In the genomic region with DNA sequence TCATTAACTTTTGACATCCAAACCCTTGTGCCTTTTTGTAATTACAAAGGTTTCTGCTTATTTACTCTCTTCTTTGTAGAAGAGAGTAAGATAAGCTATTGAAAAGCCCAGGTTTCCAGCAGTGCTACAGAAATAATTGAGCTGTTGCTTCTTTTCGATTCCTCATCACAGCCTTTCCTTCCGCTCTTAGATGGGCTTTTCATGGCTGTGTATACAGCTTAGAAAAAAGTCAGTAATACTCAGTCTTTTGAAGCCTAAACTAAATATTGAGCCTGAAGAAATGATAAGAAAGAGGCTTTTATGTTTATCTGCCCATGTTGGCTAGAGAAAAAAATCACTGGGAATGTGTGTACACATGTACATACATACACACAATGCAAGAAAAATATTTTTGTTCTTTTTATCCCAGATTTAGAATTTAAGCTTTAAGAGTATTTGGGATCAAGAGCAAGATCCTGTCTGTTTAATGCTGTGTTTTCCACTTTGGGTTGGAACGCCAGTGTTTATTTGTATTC, we compare ENCODE assay signal across 1 cellular context.
TF ChIP-seq lines count a peak whose summit lies in the region.

No MANE protein-coding gene starts in this region.

TF ChIP-seq in HepG2, 621 proteins besides CTCF, POLR2A, EP300 and RAD21 (continued from another document and continues in another):
- TF ChIP-seq ATAD3A (CRISPR knock-in tag; IDR thresholded peaks at IDR 0.05), result no peak
- TF ChIP-seq KDM5A (IDR thresholded peaks at IDR 0.05; ENCODE audit: borderline replicate concordance, low read length), result no peak
- no peak for TF ChIP-seq MAFG (CRISPR knock-in tag; IDR thresholded peaks at IDR 0.05)
- no peak for TF ChIP-seq ZNF256 (CRISPR knock-in tag; conservative IDR thresholded peaks at IDR 0.05)
- TF ChIP-seq HNRNPH1 (optimal IDR thresholded peaks at IDR 0.05; ENCODE audit: low read depth, low read length), result no peak
- peak; percentile 61; the same call in 1 of the 2 replicates for TF ChIP-seq NKX3-1 (CRISPR knock-in tag; IDR thresholded peaks at IDR 0.05)
- TF ChIP-seq, protein P1, sequence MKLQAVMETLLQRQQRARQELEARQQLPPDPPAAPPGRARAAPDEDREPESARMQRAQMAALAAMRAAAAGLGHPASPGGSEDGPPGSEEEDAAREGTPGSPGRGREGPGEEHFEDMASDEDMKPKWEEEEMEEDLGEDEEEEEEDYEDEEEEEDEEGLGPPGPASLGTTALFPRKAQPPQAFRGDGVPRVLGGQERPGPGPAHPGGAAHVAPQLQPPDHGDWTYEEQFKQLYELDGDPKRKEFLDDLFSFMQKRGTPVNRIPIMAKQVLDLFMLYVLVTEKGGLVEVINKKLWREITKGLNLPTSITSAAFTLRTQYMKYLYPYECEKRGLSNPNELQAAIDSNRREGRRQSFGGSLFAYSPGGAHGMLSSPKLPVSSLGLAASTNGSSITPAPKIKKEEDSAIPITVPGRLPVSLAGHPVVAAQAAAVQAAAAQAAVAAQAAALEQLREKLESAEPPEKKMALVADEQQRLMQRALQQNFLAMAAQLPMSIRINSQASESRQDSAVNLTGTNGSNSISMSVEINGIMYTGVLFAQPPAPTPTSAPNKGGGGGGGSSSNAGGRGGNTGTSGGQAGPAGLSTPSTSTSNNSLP (IDR thresholded peaks at IDR 0.05; ENCODE audit: low read depth, low read length), result peak; percentile 61; the same call in 1 of the 2 replicates
- no peak for TF ChIP-seq XBP1 (CRISPR knock-in tag; IDR thresholded peaks at IDR 0.05)
- no peak for TF ChIP-seq ZEB1 (IDR thresholded peaks at IDR 0.05; ENCODE audit: insufficient replicate concordance, low read depth)
- peak; percentile 39 for TF ChIP-seq HNF4G (IDR thresholded peaks at IDR 0.05; ENCODE audit: borderline replicate concordance, low read depth, low read length)
- 0 out of 2 replicates have a peak, but pooled peaks have one; percentile 52 for TF ChIP-seq HNF4G (CRISPR knock-in tag; IDR thresholded peaks at IDR 0.05; ENCODE audit: borderline replicate concordance, low read depth)
- no peak for TF ChIP-seq GTF2F1 (IDR thresholded peaks at IDR 0.05; ENCODE audit: low read length)
- no peak for TF ChIP-seq ZNF124 (CRISPR knock-in tag; IDR thresholded peaks at IDR 0.05)
- peak; percentile 39; the same call in 1 of the 2 replicates for TF ChIP-seq GATAD1 (CRISPR knock-in tag; IDR thresholded peaks at IDR 0.05)
- peak; percentile 88 for TF ChIP-seq SMYD3 (CRISPR knock-in tag; IDR thresholded peaks at IDR 0.05)
- TF ChIP-seq FOXJ3 (CRISPR knock-in tag; IDR thresholded peaks at IDR 0.05; ENCODE audit: borderline replicate concordance), result peak; percentile 98
- TF ChIP-seq CREB1 (IDR thresholded peaks at IDR 0.05), result no peak
- TF ChIP-seq CREB1 (CRISPR knock-in tag; IDR thresholded peaks at IDR 0.05), result peak; percentile 71; the same call in 1 of the 2 replicates
- 0 out of 2 replicates have a peak, but pooled peaks have one; percentile 41 for TF ChIP-seq ZNF337 (CRISPR knock-in tag; IDR thresholded peaks at IDR 0.05; ENCODE audit: borderline replicate concordance, low read depth)
- TF ChIP-seq ZNF468 (CRISPR knock-in tag; IDR thresholded peaks at IDR 0.05), result no peak
- peak; percentile 80; the same call in 1 of the 2 replicates for TF ChIP-seq SIX4 (CRISPR knock-in tag; IDR thresholded peaks at IDR 0.05)
- no peak for TF ChIP-seq ZNF619 (CRISPR knock-in tag; IDR thresholded peaks at IDR 0.05)
- no peak for TF ChIP-seq AGO1 (IDR thresholded peaks at IDR 0.05; ENCODE audit: low read depth, low read length, poor library complexity, severe bottlenecking)
- TF ChIP-seq ZNF724P (CRISPR knock-in tag; IDR thresholded peaks at IDR 0.05; ENCODE audit: borderline replicate concordance), result no peak
- TF ChIP-seq, protein P2, sequence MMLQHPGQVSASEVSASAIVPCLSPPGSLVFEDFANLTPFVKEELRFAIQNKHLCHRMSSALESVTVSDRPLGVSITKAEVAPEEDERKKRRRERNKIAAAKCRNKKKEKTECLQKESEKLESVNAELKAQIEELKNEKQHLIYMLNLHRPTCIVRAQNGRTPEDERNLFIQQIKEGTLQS (CRISPR knock-in tag; IDR thresholded peaks at IDR 0.05), result 0 out of 2 replicates have a peak, but pooled peaks have one; percentile 28
- peak; percentile 51; the same call in 1 of the 2 replicates for TF ChIP-seq POGZ (CRISPR knock-in tag; IDR thresholded peaks at IDR 0.05)
- TF ChIP-seq ZNF296 (CRISPR knock-in tag; conservative IDR thresholded peaks at IDR 0.05), result no peak
- peak; percentile 42; the same call in 1 of the 2 replicates for TF ChIP-seq ZNF205 (CRISPR knock-in tag; IDR thresholded peaks at IDR 0.05)
- peak; percentile 99 for TF ChIP-seq NFIC (IDR thresholded peaks at IDR 0.05; ENCODE audit: low read length)
- no peak for TF ChIP-seq MAFF (IDR thresholded peaks at IDR 0.05; ENCODE audit: low read depth, low read length)
- TF ChIP-seq SP1 (IDR thresholded peaks at IDR 0.05), result no peak
- no peak for TF ChIP-seq SP1 (CRISPR knock-in tag; IDR thresholded peaks at IDR 0.05)
- TF ChIP-seq NR3C1 (CRISPR knock-in tag; IDR thresholded peaks at IDR 0.05), result no peak
- TF ChIP-seq, protein P3, sequence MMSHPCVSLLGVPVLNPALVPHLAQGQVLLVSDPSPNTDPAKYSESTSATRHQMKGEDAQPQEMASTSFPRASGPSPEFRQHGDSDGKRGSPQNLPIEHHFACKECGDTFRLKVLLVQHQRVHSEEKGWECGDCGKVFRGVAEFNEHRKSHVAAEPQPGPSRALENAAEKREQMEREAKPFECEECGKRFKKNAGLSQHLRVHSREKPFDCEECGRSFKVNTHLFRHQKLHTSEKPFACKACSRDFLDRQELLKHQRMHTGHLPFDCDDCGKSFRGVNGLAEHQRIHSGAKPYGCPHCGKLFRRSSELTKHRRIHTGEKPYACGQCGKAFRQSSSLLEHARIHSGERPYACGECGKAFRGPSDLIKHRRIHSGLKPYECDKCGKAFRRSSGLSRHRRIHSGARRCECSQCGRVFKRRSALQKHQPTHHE (CRISPR knock-in tag; IDR thresholded peaks at IDR 0.05; ENCODE audit: borderline replicate concordance), result no peak
- TF ChIP-seq ZNF7 (CRISPR knock-in tag; IDR thresholded peaks at IDR 0.05), result no peak
- TF ChIP-seq, protein P4, sequence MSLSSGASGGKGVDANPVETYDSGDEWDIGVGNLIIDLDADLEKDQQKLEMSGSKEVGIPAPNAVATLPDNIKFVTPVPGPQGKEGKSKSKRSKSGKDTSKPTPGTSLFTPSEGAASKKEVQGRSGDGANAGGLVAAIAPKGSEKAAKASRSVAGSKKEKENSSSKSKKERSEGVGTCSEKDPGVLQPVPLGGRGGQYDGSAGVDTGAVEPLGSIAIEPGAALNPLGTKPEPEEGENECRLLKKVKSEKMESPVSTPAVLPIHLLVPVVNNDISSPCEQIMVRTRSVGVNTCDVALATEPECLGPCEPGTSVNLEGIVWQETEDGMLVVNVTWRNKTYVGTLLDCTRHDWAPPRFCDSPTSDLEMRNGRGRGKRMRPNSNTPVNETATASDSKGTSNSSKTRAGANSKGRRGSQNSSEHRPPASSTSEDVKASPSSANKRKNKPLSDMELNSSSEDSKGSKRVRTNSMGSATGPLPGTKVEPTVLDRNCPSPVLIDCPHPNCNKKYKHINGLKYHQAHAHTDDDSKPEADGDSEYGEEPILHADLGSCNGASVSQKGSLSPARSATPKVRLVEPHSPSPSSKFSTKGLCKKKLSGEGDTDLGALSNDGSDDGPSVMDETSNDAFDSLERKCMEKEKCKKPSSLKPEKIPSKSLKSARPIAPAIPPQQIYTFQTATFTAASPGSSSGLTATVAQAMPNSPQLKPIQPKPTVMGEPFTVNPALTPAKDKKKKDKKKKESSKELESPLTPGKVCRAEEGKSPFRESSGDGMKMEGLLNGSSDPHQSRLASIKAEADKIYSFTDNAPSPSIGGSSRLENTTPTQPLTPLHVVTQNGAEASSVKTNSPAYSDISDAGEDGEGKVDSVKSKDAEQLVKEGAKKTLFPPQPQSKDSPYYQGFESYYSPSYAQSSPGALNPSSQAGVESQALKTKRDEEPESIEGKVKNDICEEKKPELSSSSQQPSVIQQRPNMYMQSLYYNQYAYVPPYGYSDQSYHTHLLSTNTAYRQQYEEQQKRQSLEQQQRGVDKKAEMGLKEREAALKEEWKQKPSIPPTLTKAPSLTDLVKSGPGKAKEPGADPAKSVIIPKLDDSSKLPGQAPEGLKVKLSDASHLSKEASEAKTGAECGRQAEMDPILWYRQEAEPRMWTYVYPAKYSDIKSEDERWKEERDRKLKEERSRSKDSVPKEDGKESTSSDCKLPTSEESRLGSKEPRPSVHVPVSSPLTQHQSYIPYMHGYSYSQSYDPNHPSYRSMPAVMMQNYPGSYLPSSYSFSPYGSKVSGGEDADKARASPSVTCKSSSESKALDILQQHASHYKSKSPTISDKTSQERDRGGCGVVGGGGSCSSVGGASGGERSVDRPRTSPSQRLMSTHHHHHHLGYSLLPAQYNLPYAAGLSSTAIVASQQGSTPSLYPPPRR (CRISPR knock-in tag; IDR thresholded peaks at IDR 0.05; ENCODE audit: borderline replicate concordance), result peak; percentile 97
- no peak for TF ChIP-seq ZNF780A (CRISPR knock-in tag; IDR thresholded peaks at IDR 0.05)
- TF ChIP-seq HMG20B (CRISPR knock-in tag; conservative IDR thresholded peaks at IDR 0.05), result peak; percentile 90
- peak; percentile 41; the same call in 1 of the 2 replicates for TF ChIP-seq THAP11 (CRISPR knock-in tag; IDR thresholded peaks at IDR 0.05)
- TF ChIP-seq ZNF501 (CRISPR knock-in tag; IDR thresholded peaks at IDR 0.05), result no peak
- no peak for TF ChIP-seq MEIS1 (CRISPR knock-in tag; IDR thresholded peaks at IDR 0.05; ENCODE audit: borderline replicate concordance)
- no peak for TF ChIP-seq ZNF850 (CRISPR knock-in tag; conservative IDR thresholded peaks at IDR 0.05)
- peak; percentile 54; the same call in 1 of the 2 replicates for TF ChIP-seq IRF2 (CRISPR knock-in tag; IDR thresholded peaks at IDR 0.05)
- TF ChIP-seq ZNF552 (CRISPR knock-in tag; IDR thresholded peaks at IDR 0.05; ENCODE audit: borderline replicate concordance), result no peak
- TF ChIP-seq, protein P5, sequence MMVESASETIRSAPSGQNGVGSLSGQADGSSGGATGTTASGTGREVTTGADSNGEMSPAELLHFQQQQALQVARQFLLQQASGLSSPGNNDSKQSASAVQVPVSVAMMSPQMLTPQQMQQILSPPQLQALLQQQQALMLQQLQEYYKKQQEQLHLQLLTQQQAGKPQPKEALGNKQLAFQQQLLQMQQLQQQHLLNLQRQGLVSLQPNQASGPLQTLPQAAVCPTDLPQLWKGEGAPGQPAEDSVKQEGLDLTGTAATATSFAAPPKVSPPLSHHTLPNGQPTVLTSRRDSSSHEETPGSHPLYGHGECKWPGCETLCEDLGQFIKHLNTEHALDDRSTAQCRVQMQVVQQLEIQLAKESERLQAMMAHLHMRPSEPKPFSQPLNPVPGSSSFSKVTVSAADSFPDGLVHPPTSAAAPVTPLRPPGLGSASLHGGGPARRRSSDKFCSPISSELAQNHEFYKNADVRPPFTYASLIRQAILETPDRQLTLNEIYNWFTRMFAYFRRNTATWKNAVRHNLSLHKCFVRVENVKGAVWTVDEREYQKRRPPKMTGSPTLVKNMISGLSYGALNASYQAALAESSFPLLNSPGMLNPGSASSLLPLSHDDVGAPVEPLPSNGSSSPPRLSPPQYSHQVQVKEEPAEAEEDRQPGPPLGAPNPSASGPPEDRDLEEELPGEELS (CRISPR knock-in tag; IDR thresholded peaks at IDR 0.05), result peak; percentile 96
- TF ChIP-seq ESRRA (CRISPR knock-in tag; IDR thresholded peaks at IDR 0.05; ENCODE audit: low read depth), result no peak
- 0 out of 2 replicates have a peak, but pooled peaks have one; percentile 18 for TF ChIP-seq ZNF331 (CRISPR knock-in tag; IDR thresholded peaks at IDR 0.05)
- no peak for TF ChIP-seq ZNF674 (CRISPR knock-in tag; IDR thresholded peaks at IDR 0.05; ENCODE audit: low read depth)
- no peak for TF ChIP-seq RFX5 (IDR thresholded peaks at IDR 0.05; ENCODE audit: low read depth, low read length)
- TF ChIP-seq, protein P6, sequence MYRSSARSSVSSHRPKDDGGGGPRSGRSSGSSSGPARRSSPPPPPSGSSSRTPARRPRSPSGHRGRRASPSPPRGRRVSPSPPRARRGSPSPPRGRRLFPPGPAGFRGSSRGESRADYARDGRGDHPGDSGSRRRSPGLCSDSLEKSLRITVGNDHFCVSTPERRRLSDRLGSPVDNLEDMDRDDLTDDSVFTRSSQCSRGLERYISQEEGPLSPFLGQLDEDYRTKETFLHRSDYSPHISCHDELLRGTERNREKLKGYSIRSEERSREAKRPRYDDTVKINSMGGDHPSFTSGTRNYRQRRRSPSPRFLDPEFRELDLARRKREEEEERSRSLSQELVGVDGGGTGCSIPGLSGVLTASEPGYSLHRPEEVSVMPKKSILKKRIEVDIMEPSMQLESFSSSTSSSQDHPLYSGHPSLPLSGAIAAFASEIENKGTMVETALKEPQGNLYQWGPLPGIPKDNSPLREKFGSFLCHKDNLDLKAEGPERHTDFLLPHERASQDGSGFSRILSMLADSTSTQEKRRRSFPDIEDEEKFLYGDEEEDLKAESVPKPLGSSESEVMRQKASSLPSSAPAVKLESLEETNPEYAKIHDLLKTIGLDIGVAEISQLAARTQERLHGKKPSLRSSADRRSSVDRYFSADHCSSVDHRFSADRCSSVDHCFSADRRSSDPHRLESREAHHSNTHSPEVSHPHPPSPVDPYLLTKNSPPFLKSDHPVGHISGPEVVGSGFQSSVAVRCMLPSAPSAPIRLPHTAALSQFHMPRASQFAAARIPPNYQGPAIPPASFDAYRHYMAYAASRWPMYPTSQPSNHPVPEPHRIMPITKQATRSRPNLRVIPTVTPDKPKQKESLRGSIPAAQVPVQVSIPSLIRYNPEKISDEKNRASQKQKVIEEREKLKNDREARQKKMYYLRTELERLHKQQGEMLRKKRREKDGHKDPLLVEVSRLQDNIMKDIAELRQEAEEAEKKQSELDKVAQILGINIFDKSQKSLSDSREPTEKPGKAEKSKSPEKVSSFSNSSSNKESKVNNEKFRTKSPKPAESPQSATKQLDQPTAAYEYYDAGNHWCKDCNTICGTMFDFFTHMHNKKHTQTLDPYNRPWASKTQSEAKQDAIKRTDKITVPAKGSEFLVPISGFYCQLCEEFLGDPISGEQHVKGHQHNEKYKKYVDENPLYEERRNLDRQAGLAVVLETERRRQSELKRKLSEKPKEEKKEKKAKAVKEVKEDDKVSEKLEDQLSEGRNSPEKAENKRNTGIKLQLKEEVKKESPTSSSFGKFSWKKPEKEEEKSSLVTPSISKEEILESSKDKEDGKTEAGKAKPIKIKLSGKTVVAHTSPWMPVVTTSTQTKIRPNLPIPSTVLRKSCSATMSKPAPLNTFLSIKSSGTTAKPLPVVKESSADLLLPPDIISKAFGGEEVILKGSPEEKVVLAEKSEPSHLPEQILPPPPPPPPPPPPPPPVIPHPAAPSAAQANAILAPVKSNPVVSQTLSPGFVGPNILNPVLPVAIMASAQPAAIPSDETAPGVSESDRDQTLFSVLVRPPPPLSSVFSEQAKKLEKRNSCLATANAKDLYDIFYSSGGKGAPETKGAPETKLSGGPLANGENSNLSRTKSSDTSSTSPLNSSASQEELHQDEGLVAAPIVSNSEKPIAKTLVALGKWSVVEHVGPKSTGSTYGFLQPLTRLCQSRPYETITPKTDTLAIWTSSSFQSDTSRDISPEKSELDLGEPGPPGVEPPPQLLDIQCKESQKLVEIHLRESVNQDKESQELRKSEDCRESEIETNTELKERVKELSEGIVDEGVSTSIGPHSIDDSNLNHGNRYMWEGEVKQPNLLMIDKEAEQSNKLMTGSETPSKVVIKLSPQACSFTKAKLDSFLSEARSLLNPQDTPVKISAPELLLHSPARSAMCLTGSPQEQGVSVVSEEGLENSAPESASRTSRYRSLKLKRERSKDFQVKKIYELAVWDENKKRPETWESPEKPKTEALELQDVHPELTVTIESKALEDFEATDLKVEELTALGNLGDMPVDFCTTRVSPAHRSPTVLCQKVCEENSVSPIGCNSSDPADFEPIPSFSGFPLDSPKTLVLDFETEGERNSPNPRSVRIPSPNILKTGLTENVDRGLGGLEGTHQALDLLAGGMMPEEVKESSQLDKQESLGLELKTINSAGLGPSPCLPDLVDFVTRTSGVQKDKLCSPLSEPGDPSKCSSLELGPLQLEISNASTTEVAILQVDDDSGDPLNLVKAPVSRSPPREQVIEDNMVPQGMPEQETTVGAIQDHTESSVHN (CRISPR knock-in tag; IDR thresholded peaks at IDR 0.05), result no peak
